Comparison of ENCODE assay signal across 8 cellular contexts in genomic region chr2:74957886-74958276, GRCh38. TPM values are rescaled to one million over a fixed set of nuclear protein-coding genes. Genes with fewer than 3 reads are reported as not detected.
DNase-seq lines count a peak whose midpoint lies in the region; ATAC-seq and TF ChIP-seq lines count a peak whose summit lies in the region.

No MANE protein-coding gene starts in this region.

- no peaks in the 10 kb centered on the region for H3K27me3 Mint-ChIP-seq in activated T-cell treated with anti-CD3 and anti-CD28 coated beads, Interleukin-2, amount 50 U/mL, for 24 hours

- H3K4me3 Mint-ChIP-seq in activated T-cell treated with anti-CD3 and anti-CD28 coated beads, Interleukin-2, amount 50 U/mL, for 24 hours = peak overlapping the region; percentile 55

- no peaks in the 10 kb centered on the region for H3K9me3 ChIP-seq in liver (ENCODE audit: control insufficient read depth in 4 of 4, low read length in 3 of 4)
- peaks cover 0 to 3% (median 2%) of the 10 kb centered on the region in 3 donors for H3K9me3 ChIP-seq in tibial artery

- H3K27ac Mint-ChIP-seq in activated T-cell treated with anti-CD3 and anti-CD28 coated beads, Interleukin-2, amount 50 U/mL, for 24 hours = peak overlapping the region; percentile 62

- ATAC-seq in HG03432 (IDR thresholded peaks at IDR 0.05; ENCODE audit: unreplicated experiment) = no peak

- H3K36me3 Mint-ChIP-seq in activated T-cell treated with anti-CD3 and anti-CD28 coated beads, Interleukin-2, amount 50 U/mL, for 24 hours (ENCODE audit: low read depth) = peaks cover 40% of the 10 kb centered on the region

- intact Hi-C loops in tibial artery (cut with DNase I; ENCODE audit: low total_unique reads) = no loop called here

- H3K9me3 Mint-ChIP-seq in activated T-cell treated with anti-CD3 and anti-CD28 coated beads, Interleukin-2, amount 50 U/mL, for 24 hours = peaks cover 6% of the 10 kb centered on the region

- H3K4me1 ChIP-seq in liver (ENCODE audit: control insufficient read depth in 4 of 4, insufficient read depth in 4 of 4, low read length in 3 of 4) = peaks cover 3 to 11% (median 7%) of the 10 kb centered on the region in 4 donors
- H3K4me1 ChIP-seq in tibial artery = peaks cover 0 to 24% (median 9%) of the 10 kb centered on the region in 4 donors

- H3K27me3 ChIP-seq in liver (ENCODE audit: control insufficient read depth in 4 of 4, insufficient read depth in 4 of 4, low read length in 3 of 4) = no peaks in the 10 kb centered on the region
- no peaks in the 10 kb centered on the region for H3K27me3 ChIP-seq in tibial artery

- H3K36me3 ChIP-seq in liver (ENCODE audit: control insufficient read depth in 4 of 4, insufficient read depth in 3 of 4, low read depth in 1 of 4, low read length in 3 of 4) (peaks cover 0 to 2% (median under 1%) of the 10 kb centered on the region in 4 donors), tibial artery (peaks cover 0 to 7% (median 3%) of the 10 kb centered on the region in 3 donors)

- H3K9ac ChIP-seq in liver (ENCODE audit: low read depth in 1 of 2, low read length in 2 of 2) = no peak overlapping the region

- no peak for DNase-seq in activated T-cell treated with anti-CD3 and anti-CD28 coated beads, Interleukin-2, amount 50 U/mL, for 24 hours
- DNase-seq in activated T-cell treated with anti-CD3 and anti-CD28 coated beads, Interleukin-2, amount 50 U/mL, for 1 hour = no peak
- DNase-seq in tibial artery (no peak), NCI-H2081 (lab: John Stamatoyannopoulos, UW) (no peak)
- no peak for DNase-seq in activated CD8-positive, alpha-beta memory T cell treated with anti-CD3 and anti-CD28 coated beads for 24 hours

- TF ChIP-seq CTCF in liver (IDR thresholded peaks at IDR 0.05; ENCODE audit: low read depth, low read length, missing input control) = no peak
- TF ChIP-seq CTCF in tibial artery (IDR thresholded peaks at IDR 0.05) = no peak

- H3K4me1 Mint-ChIP-seq in activated T-cell treated with anti-CD3 and anti-CD28 coated beads, Interleukin-2, amount 50 U/mL, for 24 hours (ENCODE audit: low read depth) = peaks cover 55% of the 10 kb centered on the region

- TF ChIP-seq RAD21 in liver (IDR thresholded peaks at IDR 0.05) = no peak

- H3K27ac ChIP-seq in adipose tissue (ENCODE audit: low read depth, low read length) (peak overlapping the region; percentile 75), liver (ENCODE audit: low read depth in 1 of 2, low read length in 2 of 2) (peak overlapping the region; percentile 97), tibial artery (peak overlapping the region; percentile 89 to 96)

- WGBS in adipose tissue, 3 donors = 39 to 41% (median 41%) methylated on average over 5 of the region's 5 CpGs
- 48% methylated on average over 5 of the region's 5 CpGs for WGBS in liver

- H3K4me3 ChIP-seq in liver (ENCODE audit: low read depth in 1 of 3, low read length in 3 of 3) (peak overlapping the region; percentile 79 to 90 (median 89)), tibial artery (peak overlapping the region; percentile 68 to 86)

TF ChIP-seq in liver, 16 proteins besides CTCF, POLR2A, EP300 and RAD21:
- no peak for TF ChIP-seq EGR1 (IDR thresholded peaks at IDR 0.05; ENCODE audit: low read depth in 2 of 2)
- TF ChIP-seq YY1 (IDR thresholded peaks at IDR 0.05) = no peak
- TF ChIP-seq HNF4G (IDR thresholded peaks at IDR 0.05) = no peak
- TF ChIP-seq, protein P1, sequence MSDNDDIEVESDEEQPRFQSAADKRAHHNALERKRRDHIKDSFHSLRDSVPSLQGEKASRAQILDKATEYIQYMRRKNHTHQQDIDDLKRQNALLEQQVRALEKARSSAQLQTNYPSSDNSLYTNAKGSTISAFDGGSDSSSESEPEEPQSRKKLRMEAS (IDR thresholded peaks at IDR 0.05) = no peak
- TF ChIP-seq, protein P2, sequence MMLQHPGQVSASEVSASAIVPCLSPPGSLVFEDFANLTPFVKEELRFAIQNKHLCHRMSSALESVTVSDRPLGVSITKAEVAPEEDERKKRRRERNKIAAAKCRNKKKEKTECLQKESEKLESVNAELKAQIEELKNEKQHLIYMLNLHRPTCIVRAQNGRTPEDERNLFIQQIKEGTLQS (IDR thresholded peaks at IDR 0.05) = no peak
- no peak for TF ChIP-seq SP1 (IDR thresholded peaks at IDR 0.05)
- no peak for TF ChIP-seq NR2F2 (IDR thresholded peaks at IDR 0.05)
- no peak for TF ChIP-seq JUND (IDR thresholded peaks at IDR 0.05)

RNA-seq across cellular contexts. Expression of gene POLE4, which starts 0.6 kb away (rescaled TPM):
- polyA plus RNA-seq in adipose tissue (10 to 100 TPM; 18.6 to 79.0 (median 58.6) TPM), liver (100 to 1,000 TPM in 1 of 2 donors, 10 to 100 TPM in 1; 34.2 to 115 TPM)
- total RNA-seq in liver = 10 to 100 TPM in 1 of 2 donors, 1 to 10 TPM in 1; 6.5 to 13.6 TPM
